8 cellular contexts compared by ENCODE assay signal in genomic region chr5:69093771-69094570, GRCh38. TPM values are rescaled to one million over a fixed set of nuclear protein-coding genes. Genes with fewer than 3 reads are reported as not detected.
DNase-seq lines count a peak whose midpoint lies in the region; ATAC-seq, FAIRE-seq and TF ChIP-seq lines count a peak whose summit lies in the region.

Gene SLC30A5 (plus strand): TSS chr5:69094014. CDS start chr5:69094256, 242 bp downstream.

- peak; percentile 96 for TF ChIP-seq POLR2A in endothelial cell of umbilical vein (IDR thresholded peaks at IDR 0.05; ENCODE audit: low read depth, low read length)

- peak within 1 kb of the TSS; percentile 56 for H3K27ac ChIP-seq in OCI-LY3 (ENCODE audit: low read length)
- peak within 1 kb of the TSS; percentile 87 for H3K27ac ChIP-seq in endothelial cell of umbilical vein (ENCODE audit: insufficient read depth, low read depth, low read length)

- peaks cover 8% of the 10 kb centered on the region; the same call in 1 of the 2 replicates for H3K4me1 ChIP-seq in OCI-LY3 (ENCODE audit: low read length)
- H3K4me1 ChIP-seq in endothelial cell of umbilical vein (ENCODE audit: control insufficient read depth, extremely low read depth, insufficient read depth, low read length): peaks cover 9% of the 10 kb centered on the region
- H3K4me1 ChIP-seq in mononuclear cell (ENCODE audit: insufficient read depth, low read length): peaks cover 24% of the 10 kb centered on the region

- BruUV-seq in endothelial cell of umbilical vein (replicated peaks; lab: Mats Ljungman, UMichigan): no TSS peak

- peak; percentile 95 for FAIRE-seq in endothelial cell of umbilical vein (lab: Jason Lieb, UNC)

- CTCF ChIA-PET in endothelial cell of umbilical vein (lab: Charles Lee): interaction anchor here (0.6 to 1.8 kb wide), 39 partner anchors 8 to 1920 kb away, joined by 3 to 47 read pairs (median 4); partner anchors contain the start of genes AK6, CCDC125, CDK7 and CENPH

- H3K27me3 ChIP-seq in OCI-LY3 (ENCODE audit: low read depth, low read length): no peaks in the 10 kb centered on the region
- no peaks in the 10 kb centered on the region for H3K27me3 ChIP-seq in endothelial cell of umbilical vein (ENCODE audit: control insufficient read depth in 2 of 2, insufficient read depth in 2 of 2, low read length in 2 of 2)
- H3K27me3 ChIP-seq in mononuclear cell (ENCODE audit: insufficient read depth, low read length): no peaks in the 10 kb centered on the region

- intact Hi-C loops in endothelial cell of umbilical vein (cut with micrococcal nuclease): loop anchor here (1.0 to 2.0 kb wide), 4 partner anchors 51 to 275 kb away; partner anchors contain the start of genes AK6, RAD17 and TAF9

- no peaks in the 10 kb centered on the region for H3K9me1 ChIP-seq in endothelial cell of umbilical vein (replicated peaks; ENCODE audit: control insufficient read depth, extremely low read depth, insufficient read depth, low read length)

- H3K9ac ChIP-seq in OCI-LY3 (ENCODE audit: low read length) (peak within 1 kb of the TSS; percentile 87), endothelial cell of umbilical vein (replicated peaks; ENCODE audit: extremely low read depth, insufficient read depth, low read length) (peak within 1 kb of the TSS; percentile 94)

- DNase-seq in DMS 273 (lab: John Stamatoyannopoulos, UW; ENCODE audit: unreplicated experiment) (peak; percentile 100), HuH-7 (ENCODE audit: low spot score) (peak; percentile 92), activated T-cell treated with anti-CD3 and anti-CD28 coated beads for 1 hour (ENCODE audit: low read depth) (peak; percentile 95), endothelial cell of umbilical vein (ENCODE audit: low read depth, low spot score) (peak; percentile 100)
- peak; percentile 95 for DNase-seq in stimulated activated CD8-positive, alpha-beta memory T cell treated with anti-CD3 and anti-CD28 coated beads, Interleukin-4, amount 100 ng/mL, for 24 hours (ENCODE audit: low read depth)

- dilution Hi-C loops in endothelial cell of umbilical vein (cut with MboI; ENCODE audit: extremely low pct_ligation_motif_present, low sequenced_read_pairs): no loop called here

- peak; percentile 99 for ATAC-seq in GM21447 (IDR thresholded peaks at IDR 0.05; ENCODE audit: unreplicated experiment)

- H3K79me2 ChIP-seq in OCI-LY3 (ENCODE audit: low read length): peaks cover 48% of the 10 kb centered on the region
- peaks cover 42% of the 10 kb centered on the region for H3K79me2 ChIP-seq in endothelial cell of umbilical vein (ENCODE audit: control insufficient read depth, insufficient read depth, low read length)

- H3K4me3 ChIP-seq in OCI-LY3 (ENCODE audit: low read length): peak within 1 kb of the TSS; percentile 90
- peak within 1 kb of the TSS; percentile 84 to 97 (median 85) for H3K4me3 ChIP-seq in endothelial cell of umbilical vein (replicated peaks in 1 of 3; ENCODE audit: insufficient read depth in 1 of 3, low read depth in 1 of 3, low read length in 3 of 3)
- peak within 1 kb of the TSS; percentile 86 for H3K4me3 ChIP-seq in mononuclear cell (ENCODE audit: low read length)

- H4K20me1 ChIP-seq in OCI-LY3 (ENCODE audit: insufficient read depth, low read length) (no peaks in the 10 kb centered on the region), endothelial cell of umbilical vein (replicated peaks; ENCODE audit: control insufficient read depth, extremely low read depth, insufficient read depth, low read length) (no peaks in the 10 kb centered on the region)

- peak; percentile 71 for TF ChIP-seq CTCF in OCI-LY3 (IDR thresholded peaks at IDR 0.05; ENCODE audit: low read depth, low read length)
- peak; percentile 89 to 93 for TF ChIP-seq CTCF in endothelial cell of umbilical vein (IDR thresholded peaks at IDR 0.05; ENCODE audit: extremely low read depth in 1 of 2, insufficient read depth in 1 of 2, low read depth in 1 of 2, low read length in 2 of 2)

- H3K4me2 ChIP-seq in OCI-LY3 (ENCODE audit: low read length) (peak within 1 kb of the TSS; percentile 84), endothelial cell of umbilical vein (ENCODE audit: insufficient read depth, low read length) (peak within 1 kb of the TSS; percentile 98)

- H3K36me3 ChIP-seq in OCI-LY3 (replicated peaks; ENCODE audit: low read depth, low read length) (peaks cover 4% of the 10 kb centered on the region), endothelial cell of umbilical vein (ENCODE audit: control insufficient read depth in 2 of 2, extremely low read depth in 1 of 2, insufficient read depth in 2 of 2, low read length in 2 of 2) (no peaks in the 10 kb centered on the region)

- POLR2A ChIA-PET in endothelial cell of umbilical vein (lab: Charles Lee): interaction anchor here (0.6 kb wide), 1 partner anchor 8 kb away, joined by 5 read pairs; no protein-coding TSS in a partner anchor

- H2AFZ ChIP-seq in OCI-LY3 (ENCODE audit: low read depth, low read length) (peak within 1 kb of the TSS; percentile 72), endothelial cell of umbilical vein (ENCODE audit: low read depth, low read length) (peak within 1 kb of the TSS; percentile 90)

- no peaks in the 10 kb centered on the region for H3K9me3 ChIP-seq in OCI-LY3 (ENCODE audit: insufficient read depth, low read length)
- no peaks in the 10 kb centered on the region for H3K9me3 ChIP-seq in endothelial cell of umbilical vein (replicated peaks; ENCODE audit: control insufficient read depth, insufficient read depth, low read length)
- no peaks in the 10 kb centered on the region for H3K9me3 ChIP-seq in mononuclear cell (ENCODE audit: low read depth, low read length)

TF ChIP-seq in endothelial cell of umbilical vein, 7 proteins besides CTCF, POLR2A, EP300 and RAD21:
- TF ChIP-seq EZH2 (IDR thresholded peaks at IDR 0.05; ENCODE audit: borderline replicate concordance, low read depth, low read length, severe bottlenecking) (no peak), FOS (IDR thresholded peaks at IDR 0.05; ENCODE audit: borderline replicate concordance, insufficient read depth, low read length) (peak; percentile 39), MYC (IDR thresholded peaks at IDR 0.05; ENCODE audit: low read depth, low read length) (no peak), GATA2 (IDR thresholded peaks at IDR 0.05; ENCODE audit: insufficient read depth, insufficient read length, low read depth, low read length) (no peak), MAX (IDR thresholded peaks at IDR 0.05; ENCODE audit: insufficient read depth, insufficient read length) (peak; percentile 66), POLR2AphosphoS5 (IDR thresholded peaks at IDR 0.05; ENCODE audit: insufficient read depth, low read depth, low read length) (peak; percentile 99)

RNA-seq across cellular contexts. Expression of gene SLC30A5, which starts in this region (rescaled TPM):
- 37.0 and 47.2 TPM in 2 replicates for total RNA-seq in endothelial cell of umbilical vein
- 33.0 and 46.4 TPM in 2 replicates for polyA plus RNA-seq in endothelial cell of umbilical vein
- polyA plus RNA-seq in endothelial cell of umbilical vein (2011; cell fraction: cytosol; rRNA removed): 18.9 and 21.0 TPM in 2 replicates
- polyA plus RNA-seq in endothelial cell of umbilical vein (2011; cell fraction: nucleus; rRNA removed): 37.1 and 44.4 TPM in 2 replicates
- 21.3 and 26.2 TPM in 2 replicates for polyA plus RNA-seq in endothelial cell of umbilical vein (2012)
- 104 and 109 TPM in 2 replicates for polyA minus RNA-seq in endothelial cell of umbilical vein
- polyA minus RNA-seq in endothelial cell of umbilical vein (2011; cell fraction: cytosol; rRNA and poly(A)+ RNA removed): 42.3 TPM
- 21.6 and 27.3 TPM in 2 replicates for polyA minus RNA-seq in endothelial cell of umbilical vein (2011; cell fraction: nucleus; rRNA and poly(A)+ RNA removed)
- 21.1 TPM for total RNA-seq in mononuclear cell

Comparison
In these comparisons a context has a peak if more than half of its experiments do, and no peak if none do; other contexts are left out.
1. Peak in every context shown above with its lines: DNase-seq, ATAC-seq, H3K4me3 ChIP-seq and H3K27ac ChIP-seq.